Comparison of ENCODE assay signal across 12 cellular contexts in the genomic region with DNA sequence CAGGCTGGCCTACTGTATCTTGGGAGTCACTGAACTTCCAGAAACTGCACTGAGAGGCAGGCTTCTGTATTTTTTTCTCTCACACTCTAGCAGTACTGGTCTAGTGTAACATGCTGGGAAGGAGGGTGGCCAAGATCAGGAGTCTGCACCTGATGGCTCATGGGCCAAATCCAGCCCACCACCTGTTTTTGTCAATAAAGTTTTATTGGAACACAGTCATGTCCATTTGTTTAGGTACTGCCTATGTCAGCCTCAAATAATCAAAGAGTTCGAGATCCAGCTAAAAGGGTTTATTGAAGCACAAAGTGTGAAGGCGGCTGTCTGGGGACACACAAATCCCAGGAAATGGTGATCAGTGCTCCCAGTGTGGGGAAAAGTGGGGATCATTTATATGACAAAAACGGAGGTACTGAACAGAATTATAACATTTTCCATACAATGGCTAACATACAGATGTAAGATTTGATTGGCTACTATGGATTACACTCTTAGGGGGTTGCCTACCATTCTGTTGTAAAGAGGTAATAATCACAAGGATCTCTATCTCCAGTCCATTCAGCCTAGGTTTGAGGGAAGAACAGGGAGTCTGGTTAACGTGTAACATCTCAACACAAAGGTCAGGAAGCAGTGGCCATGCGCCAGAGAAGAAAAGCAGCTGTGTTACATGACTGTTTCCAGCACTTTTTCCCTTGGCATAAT. TPM values are rescaled to one million over a fixed set of nuclear protein-coding genes. Genes with fewer than 3 reads are reported as not detected.
DNase-seq lines count a peak whose midpoint lies in the region; ATAC-seq and TF ChIP-seq lines count a peak whose summit lies in the region.
"Had no signal": no experiment of that assay in that cellular context is flagged by ENCODE, and none has a peak within 500 bp of the region (broad histone marks: within the 10 kb centered on the region; RNA-seq: fewer than 3 reads in every experiment).

No MANE protein-coding gene starts in this region.

- TF ChIP-seq CTCF in mucosa of descending colon (IDR thresholded peaks at IDR 0.05): no peak

- no peaks in the 10 kb centered on the region for H3K9me3 ChIP-seq in mucosa of descending colon
- H3K9me3 ChIP-seq: esophagus squamous epithelium, thyroid gland had no signal

- H3K4me3 ChIP-seq in mucosa of descending colon: no peak overlapping the region
- H3K4me3 ChIP-seq: esophagus squamous epithelium, thyroid gland had no signal

- DNase-seq in HuH-7.5 (ENCODE audit: low spot score) (peak; percentile 29), mucosa of descending colon (peak in 2 of 3 donors; percentile 66 to 84), NCI-H524 (lab: John Stamatoyannopoulos, UW) (no peak), NCI-H1048 (lab: John Stamatoyannopoulos, UW) (no peak)
- DNase-seq: activated gamma-delta T cell, dermis blood vessel endothelial cell, esophagus squamous epithelium, left cardiac atrium, naive B cell, NCI-H2081 treated with DMSO at 0.1 percent for 48 hours, NCI-H748 treated with DMSO at 0.1 percent for 48 hours, thyroid gland had no signal

- peak; percentile 54 for ATAC-seq in mucosa of descending colon
- ATAC-seq: left cardiac atrium had no signal

- peaks cover 4% of the 10 kb centered on the region for H3K36me3 ChIP-seq in mucosa of descending colon (ENCODE audit: low read depth)

- peaks cover 15% of the 10 kb centered on the region for H3K4me1 ChIP-seq in mucosa of descending colon (ENCODE audit: low read depth)
- H3K4me1 ChIP-seq: esophagus squamous epithelium, thyroid gland had no signal

- intact Hi-C loops in mucosa of descending colon (cut with DNase I, micrococcal nuclease): no loop called here

RNA-seq across cellular contexts. Expression of gene USP30, which starts 12.9 kb away (rescaled TPM):
- total RNA-seq in mucosa of descending colon: 10 to 100 TPM; 18.2 to 32.0 (median 26.9) TPM

RNA-seq across cellular contexts. Expression of gene ALKBH2, which starts 28.0 kb away (rescaled TPM):
- 10 to 100 TPM in 1 of 3 donors, 1 to 10 TPM in 2; 5.8 to 10.1 (median 7.5) TPM for total RNA-seq in mucosa of descending colon

RNA-seq across cellular contexts. Expression of gene UNG, which starts 32.1 kb away (rescaled TPM):
- total RNA-seq in mucosa of descending colon: 10 to 100 TPM; 22.1 to 39.4 (median 35.6) TPM

RNA-seq across cellular contexts. Expression of gene SVOP, which starts 44.4 kb away (rescaled TPM):
- total RNA-seq in mucosa of descending colon: 1 to 10 TPM in 1 of 3 donors, under 1 TPM in 2; 0.26 to 1.7 (median 0.31) TPM
- total RNA-seq: dermis blood vessel endothelial cell, esophagus squamous epithelium, thyroid gland had no signal

RNA-seq across cellular contexts. Expression of gene ACACB, which starts 51.1 kb away (rescaled TPM):
- 100 to 1,000 TPM in 1 of 3 donors, 10 to 100 TPM in 2; 54.4 to 155 (median 66.3) TPM for total RNA-seq in mucosa of descending colon

Comparison
In these comparisons a context has a peak if more than half of its experiments do, and no peak if none do; other contexts are left out.
1. DNase-seq: peak in HuH-7.5 (single experiment) and mucosa of descending colon (2 of 3); none in NCI-H524 (0 of 2) and NCI-H1048 (single experiment).